In the genomic region with DNA sequence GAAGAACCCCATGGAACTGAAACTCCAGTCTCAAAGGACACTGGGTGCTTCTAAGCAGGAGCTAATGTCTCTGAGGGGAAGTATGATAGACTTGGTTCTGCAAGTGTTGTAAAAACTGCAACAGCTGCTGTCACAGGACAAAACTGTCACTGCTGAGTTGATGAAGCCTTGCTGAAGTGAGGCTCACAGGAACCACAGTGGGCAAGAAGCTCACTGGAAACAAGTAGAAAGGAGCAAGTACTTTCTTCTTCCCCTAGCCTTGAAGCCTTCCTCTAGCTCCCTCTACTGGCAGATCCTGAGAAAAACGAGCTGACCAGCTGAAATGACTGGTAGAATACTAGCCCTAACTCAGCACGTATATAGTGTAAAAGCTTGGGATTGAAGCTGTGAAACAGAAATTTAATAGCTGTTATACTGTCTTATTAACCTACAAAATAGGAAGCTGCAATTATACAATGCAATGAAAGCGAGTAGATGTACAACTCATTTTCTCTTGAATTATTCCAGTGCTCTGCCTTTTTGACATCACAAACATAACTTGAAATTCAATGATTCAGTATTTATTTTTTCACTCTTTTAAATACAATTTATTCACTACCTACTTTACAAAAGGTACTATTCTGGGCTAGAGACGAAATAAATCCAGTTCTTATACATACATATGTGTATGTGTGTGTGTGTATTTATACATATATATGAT, we compare ENCODE assay signal across 8 cellular contexts.
DNase-seq lines count a peak whose midpoint lies in the region; ATAC-seq and TF ChIP-seq lines count a peak whose summit lies in the region.

No MANE protein-coding gene starts in this region.

- H3K23me2 ChIP-seq in H9 (ENCODE audit: insufficient read length, low read depth, low read length, poor library complexity, severe bottlenecking) = no peaks in the 10 kb centered on the region

- no peak overlapping the region for H3K4ac ChIP-seq in H9 (ENCODE audit: low read depth, low read length)

- H3K4me2 ChIP-seq in H9 (ENCODE audit: insufficient read depth, insufficient read length, low read length) = no peak overlapping the region

- no peak overlapping the region for H4K5ac ChIP-seq in H9 (ENCODE audit: insufficient read length, low read depth, low read length)

- no peaks in the 10 kb centered on the region for H3K27me3 ChIP-seq in H9 (ENCODE audit: insufficient read depth, low read length)
- H3K27me3 ChIP-seq in cardiac muscle cell = no peaks in the 10 kb centered on the region

- H2AFZ ChIP-seq in H9 (ENCODE audit: low read length) = no peak overlapping the region

- no peak overlapping the region for H2BK15ac ChIP-seq in H9 (ENCODE audit: low read depth, low read length)

- H3K4me3 ChIP-seq in cardiac muscle cell = no peak overlapping the region

- H3K9me3 ChIP-seq in H9 (ENCODE audit: control insufficient read depth, low read depth, low read length) (no peaks in the 10 kb centered on the region), cardiac muscle cell (ENCODE audit: low read depth) (no peaks in the 10 kb centered on the region)

- H3K79me1 ChIP-seq in H9 (ENCODE audit: insufficient read depth, low read depth, low read length, poor library complexity, severe bottlenecking) = no peaks in the 10 kb centered on the region

- no peaks in the 10 kb centered on the region for H3K27me3 Mint-ChIP-seq in H9 (ENCODE audit: low read depth)
- no peaks in the 10 kb centered on the region for H3K27me3 Mint-ChIP-seq in activated naive CD8-positive, alpha-beta T cell treated with anti-CD3 and anti-CD28 coated beads, Interleukin-2, amount 10 ng/mL, durations not matched to agents 7 days and 5 days

- H3K23ac ChIP-seq in H9 (ENCODE audit: insufficient read length, low read depth, low read length) = no peak overlapping the region

- POLR2A ChIA-PET in activated naive CD8-positive, alpha-beta T cell treated with anti-CD3 and anti-CD28 coated beads, Interleukin-2, amount 10 ng/mL, durations not matched to agents 7 days and 5 days (lab: Charles Lee) = no interaction called here

- no peaks in the 10 kb centered on the region for H3K4me1 ChIP-seq in H9 (ENCODE audit: insufficient read depth, low read length)
- H3K4me1 ChIP-seq in cardiac muscle cell (ENCODE audit: low read depth) = no peaks in the 10 kb centered on the region

- H3T11ph ChIP-seq in H9 (ENCODE audit: low read length) = no peak overlapping the region

- H2BK120ac ChIP-seq in H9 (ENCODE audit: low read depth, low read length, poor library complexity, severe bottlenecking) = no peak overlapping the region

- no CpG with 5 or more reads among the region's 4 CpGs for WGBS in H9 (ENCODE audit: extremely low coverage, insufficient read length, low lambda C conversion rate)

- H2AK5ac ChIP-seq in H9 (ENCODE audit: insufficient read length, low read length) = no peak overlapping the region

- no peak overlapping the region for H2BK20ac ChIP-seq in H9 (ENCODE audit: low read depth, low read length, poor library complexity, severe bottlenecking)

- TF ChIP-seq CTCF in H9 (conservative IDR thresholded peaks at IDR 0.05) (peak; percentile 91), cardiac muscle cell (IDR thresholded peaks at IDR 0.05; ENCODE audit: low read depth, low read length) (peak; percentile 97)

- no peaks in the 10 kb centered on the region for H4K20me1 ChIP-seq in H9 (ENCODE audit: control insufficient read depth, insufficient read depth, insufficient read length)

- no peak overlapping the region for H2BK5ac ChIP-seq in H9 (ENCODE audit: insufficient read length, low read length)

- H3K27ac ChIP-seq in H9 (ENCODE audit: insufficient read length, low read depth, low read length) (no peak overlapping the region), cardiac muscle cell (no peak overlapping the region)

- no peak overlapping the region for H3K14ac ChIP-seq in H9 (ENCODE audit: insufficient read depth, low read length)

- no peaks in the 10 kb centered on the region for H3K36me3 ChIP-seq in cardiac muscle cell

- H3K4me3 Mint-ChIP-seq in H9 = no peak overlapping the region
- no peak overlapping the region for H3K4me3 Mint-ChIP-seq in activated naive CD8-positive, alpha-beta T cell treated with anti-CD3 and anti-CD28 coated beads, Interleukin-2, amount 10 ng/mL, durations not matched to agents 7 days and 5 days

- ATAC-seq in activated CD4-positive, CD25-positive, alpha-beta regulatory T cell treated with anti-CD3 and anti-CD28 coated beads, Interleukin-2, amount 50 U/mL, for 24 hours = no peak
- ATAC-seq in activated naive CD8-positive, alpha-beta T cell treated with anti-CD3 and anti-CD28 coated beads, Interleukin-2, amount 10 ng/mL, durations not matched to agents 7 days and 5 days (ENCODE audit: low read depth) = peak; percentile 60

- no peak overlapping the region for H2BK12ac ChIP-seq in H9 (ENCODE audit: insufficient read length, low read depth, low read length)

- H3K79me2 ChIP-seq in H9 (ENCODE audit: insufficient read depth, low read length) = no peaks in the 10 kb centered on the region

- H3K9ac ChIP-seq in H9 (ENCODE audit: extremely low read depth, insufficient read length, low read length) = no peak overlapping the region

- H4K91ac ChIP-seq in H9 (ENCODE audit: insufficient read length, low read depth, low read length) = no peak overlapping the region

- no peak overlapping the region for H3K27ac Mint-ChIP-seq in H9
- no peak overlapping the region for H3K27ac Mint-ChIP-seq in activated naive CD8-positive, alpha-beta T cell treated with anti-CD3 and anti-CD28 coated beads, Interleukin-2, amount 10 ng/mL, durations not matched to agents 7 days and 5 days

- peak; percentile 2 for DNase-seq in activated CD4-positive, CD25-positive, alpha-beta regulatory T cell treated with anti-CD3 and anti-CD28 coated beads, Interleukin-2, amount 50 U/mL, for 16 hours (ENCODE audit: low read depth, low spot score)
- DNase-seq in H9 = peak; percentile 77
- peak; percentile 96 to 98 for DNase-seq in Kasumi-1 (lab: John Stamatoyannopoulos, UW)
- DNase-seq in SHP77 treated with DMSO at 0.1 percent for 48 hours (lab: John Stamatoyannopoulos, UW) = peak; percentile 13
- peak; percentile 33 for DNase-seq in activated naive CD8-positive, alpha-beta T cell treated with anti-CD3 and anti-CD28 coated beads, Interleukin-2, amount 10 ng/mL, durations not matched to agents 7 days and 5 days
- DNase-seq in cardiac muscle cell (ENCODE audit: low read depth in 1 of 2, low spot score in 1 of 2) = peak; percentile 78 to 85
- DNase-seq in pulmonary artery endothelial cell (ENCODE audit: low read depth, low spot score) = peak; percentile 19

- no peak overlapping the region for H3K18ac ChIP-seq in H9 (ENCODE audit: insufficient read length, low read depth, low read length)

- H4K8ac ChIP-seq in H9 (replicated peaks; ENCODE audit: insufficient read length, low read depth, low read length) = no peak overlapping the region

- H3K36me3 Mint-ChIP-seq in H9 (ENCODE audit: insufficient read depth in 1 of 3, low read depth in 3 of 3) = no peaks in the 10 kb centered on the region
- H3K36me3 Mint-ChIP-seq in activated naive CD8-positive, alpha-beta T cell treated with anti-CD3 and anti-CD28 coated beads, Interleukin-2, amount 10 ng/mL, durations not matched to agents 7 days and 5 days = no peaks in the 10 kb centered on the region

- no peak overlapping the region for H3K56ac ChIP-seq in H9 (ENCODE audit: insufficient read length, low read depth, low read length)

- no peaks in the 10 kb centered on the region for H3K9me3 Mint-ChIP-seq in H9
- H3K9me3 Mint-ChIP-seq in activated naive CD8-positive, alpha-beta T cell treated with anti-CD3 and anti-CD28 coated beads, Interleukin-2, amount 10 ng/mL, durations not matched to agents 7 days and 5 days = no peaks in the 10 kb centered on the region

- no peaks in the 10 kb centered on the region for H3K4me1 Mint-ChIP-seq in H9
- no peaks in the 10 kb centered on the region for H3K4me1 Mint-ChIP-seq in activated naive CD8-positive, alpha-beta T cell treated with anti-CD3 and anti-CD28 coated beads, Interleukin-2, amount 10 ng/mL, durations not matched to agents 7 days and 5 days

Comparison
In these comparisons a context has a peak if more than half of its experiments do, and no peak if none do; other contexts are left out.
1. DNase-seq: peak in every context shown above with its lines; median percentile 97 in Kasumi-1; 82 in cardiac muscle cell; 77 in H9; 33 in activated naive CD8-positive, alpha-beta T cell treated with anti-CD3 and anti-CD28 coated beads, Interleukin-2, amount 10 ng/mL, durations not matched to agents 7 days and 5 days; 19 in pulmonary artery endothelial cell; 13 in SHP77 treated with DMSO at 0.1 percent for 48 hours; 2 in activated CD4-positive, CD25-positive, alpha-beta regulatory T cell treated with anti-CD3 and anti-CD28 coated beads, Interleukin-2, amount 50 U/mL, for 16 hours.